In genomic region chr5:35781181-35781580, GRCh38 we compare ENCODE assay signal across 16 cellular contexts.
DNase-seq lines count a peak whose midpoint lies in the region; ATAC-seq, FAIRE-seq and TF ChIP-seq lines count a peak whose summit lies in the region.
"Had no signal": no experiment of that assay in that cellular context is flagged by ENCODE, and none has a peak within 500 bp of the region (broad histone marks: within the 10 kb centered on the region; RNA-seq: fewer than 3 reads in every experiment).

No MANE protein-coding gene starts in this region.

- peak overlapping the region; percentile 51 for H3K27ac Mint-ChIP-seq in T-helper 2 cell treated with Interferon-gamma antibody and Interleukin-4, amounts not matched to agents 5 μg/mL and 100 μg/mL, for 36 hours
- H3K27ac Mint-ChIP-seq in activated naive CD8-positive, alpha-beta T cell treated with anti-CD3 and anti-CD28 coated beads, Interleukin-2, amount 50 U/mL, for 24 hours: peak overlapping the region; percentile 87
- H3K27ac Mint-ChIP-seq in nephron: peak overlapping the region; percentile 18 to 82 (median 27)
- H3K27ac Mint-ChIP-seq: neural progenitor cell, type B pancreatic cell had no signal

- H3K14ac ChIP-seq in neuronal stem cell (ENCODE audit: low read length): no peak overlapping the region

- H4K8ac ChIP-seq in neuronal stem cell (ENCODE audit: low read depth, low read length): no peak overlapping the region

- H3K9me3 ChIP-seq in neuronal stem cell (replicated peaks in 1 of 2; ENCODE audit: control insufficient read depth in 2 of 2, insufficient read depth in 1 of 2, low read depth in 1 of 2, low read length in 2 of 2): no peaks in the 10 kb centered on the region

- no peak overlapping the region for H2AFZ ChIP-seq in neuronal stem cell (ENCODE audit: low read length)
- H2AFZ ChIP-seq: neural progenitor cell had no signal

- H3K9ac ChIP-seq in neuronal stem cell (ENCODE audit: low read depth, low read length, poor library complexity): no peak overlapping the region
- H3K9ac ChIP-seq: neural progenitor cell had no signal

- H3K4me2 ChIP-seq in neuronal stem cell (ENCODE audit: insufficient read depth, low read length, poor library complexity, severe bottlenecking): no peak overlapping the region
- H3K4me2 ChIP-seq: neural progenitor cell had no signal

- no peaks in the 10 kb centered on the region for H3K27me3 Mint-ChIP-seq in T-helper 2 cell treated with Interferon-gamma antibody and Interleukin-4, amounts not matched to agents 5 μg/mL and 100 μg/mL, for 36 hours (ENCODE audit: low read depth)
- H3K27me3 Mint-ChIP-seq in activated naive CD8-positive, alpha-beta T cell treated with anti-CD3 and anti-CD28 coated beads, Interleukin-2, amount 50 U/mL, for 24 hours: no peaks in the 10 kb centered on the region
- H3K27me3 Mint-ChIP-seq in nephron (ENCODE audit: low read depth): no peaks in the 10 kb centered on the region
- H3K27me3 Mint-ChIP-seq: type B pancreatic cell had no signal

- H2BK15ac ChIP-seq in neuronal stem cell (ENCODE audit: low read length): no peak overlapping the region

- no peak for ATAC-seq in activated naive CD8-positive, alpha-beta T cell treated with anti-CD3 and anti-CD28 coated beads, Interleukin-2, amount 50 U/mL, for 24 hours
- no peak for ATAC-seq in HG03175 (IDR thresholded peaks at IDR 0.05; ENCODE audit: unreplicated experiment)
- ATAC-seq: left cardiac atrium had no signal

- no peak overlapping the region for H2BK120ac ChIP-seq in neuronal stem cell (ENCODE audit: low read depth, low read length)

- FAIRE-seq in H54 (lab: Jason Lieb, UNC): peak; percentile 41
- FAIRE-seq: astrocyte had no signal

- H3K4me1 ChIP-seq in neuronal stem cell (ENCODE audit: control insufficient read depth in 2 of 2, insufficient read depth in 1 of 2, low read depth in 1 of 2, low read length in 2 of 2): peaks cover 0 to 1% of the 10 kb centered on the region in 2 donors
- H3K4me1 ChIP-seq: neural progenitor cell had no signal

- no peak overlapping the region for H3K18ac ChIP-seq in neuronal stem cell (ENCODE audit: low read length)

- no peaks in the 10 kb centered on the region for H3K79me1 ChIP-seq in neuronal stem cell (ENCODE audit: low read depth, low read length)

- no peak overlapping the region for H3K4me3 ChIP-seq in neuronal stem cell (ENCODE audit: low read length in 2 of 2)
- H3K4me3 ChIP-seq: neural progenitor cell, skin epidermis had no signal

- no peak overlapping the region for H2AK5ac ChIP-seq in neuronal stem cell (ENCODE audit: low read depth, low read length)

- no peak overlapping the region for H3K23ac ChIP-seq in neuronal stem cell (ENCODE audit: low read depth, low read length, poor library complexity)

- H3K27me3 ChIP-seq in neuronal stem cell (ENCODE audit: control insufficient read depth in 3 of 3, insufficient read depth in 3 of 3, low read depth in 1 of 3, low read length in 3 of 3): no peaks in the 10 kb centered on the region

- H3K9me3 Mint-ChIP-seq in T-helper 2 cell treated with Interferon-gamma antibody and Interleukin-4, amounts not matched to agents 5 μg/mL and 100 μg/mL, for 36 hours: no peaks in the 10 kb centered on the region
- H3K9me3 Mint-ChIP-seq in activated naive CD8-positive, alpha-beta T cell treated with anti-CD3 and anti-CD28 coated beads, Interleukin-2, amount 50 U/mL, for 24 hours: no peaks in the 10 kb centered on the region
- H3K9me3 Mint-ChIP-seq in nephron: no peaks in the 10 kb centered on the region
- H3K9me3 Mint-ChIP-seq: neural progenitor cell, type B pancreatic cell had no signal

- no peak for DNase-seq in T-helper 2 cell treated with Interferon-gamma antibody and Interleukin-4, amounts not matched to agents 5 μg/mL and 100 μg/mL, for 36 hours (ENCODE audit: low spot score)
- DNase-seq in T-helper 2 cell: no peak
- DNase-seq in H54 (ENCODE audit: insufficient read length, low spot score): no peak
- DNase-seq in activated naive CD8-positive, alpha-beta T cell treated with anti-CD3 and anti-CD28 coated beads, Interleukin-2, amount 50 U/mL, for 24 hours: no peak
- no peak for DNase-seq in CD1c-positive myeloid dendritic cell (ENCODE audit: extremely low spot score)
- no peak for DNase-seq in neuronal stem cell (ENCODE audit: low spot score)
- DNase-seq: 8988T; DMS153; effector CD8-positive, alpha-beta T cell; left cardiac atrium had no signal

- peaks cover 0 to 2% of the 10 kb centered on the region in 2 donors for H3K36me3 ChIP-seq in neuronal stem cell (replicated peaks in 1 of 2; ENCODE audit: control insufficient read depth in 2 of 2, insufficient read depth in 2 of 2, low read length in 2 of 2)
- H3K36me3 ChIP-seq: neural progenitor cell had no signal

- H2BK5ac ChIP-seq in neuronal stem cell (ENCODE audit: low read length): no peak overlapping the region

- H3K4me3 Mint-ChIP-seq in T-helper 2 cell treated with Interferon-gamma antibody and Interleukin-4, amounts not matched to agents 5 μg/mL and 100 μg/mL, for 36 hours: peak overlapping the region; percentile 41
- peak overlapping the region; percentile 71 for H3K4me3 Mint-ChIP-seq in activated naive CD8-positive, alpha-beta T cell treated with anti-CD3 and anti-CD28 coated beads, Interleukin-2, amount 50 U/mL, for 24 hours
- no peak overlapping the region for H3K4me3 Mint-ChIP-seq in nephron
- H3K4me3 Mint-ChIP-seq: neural progenitor cell, type B pancreatic cell had no signal

- peaks cover 57% of the 10 kb centered on the region for H3K4me1 Mint-ChIP-seq in T-helper 2 cell treated with Interferon-gamma antibody and Interleukin-4, amounts not matched to agents 5 μg/mL and 100 μg/mL, for 36 hours (ENCODE audit: low read depth)
- H3K4me1 Mint-ChIP-seq in activated naive CD8-positive, alpha-beta T cell treated with anti-CD3 and anti-CD28 coated beads, Interleukin-2, amount 50 U/mL, for 24 hours: peaks cover 81% of the 10 kb centered on the region
- H3K4me1 Mint-ChIP-seq in nephron: peaks cover 11% of the 10 kb centered on the region
- H3K4me1 Mint-ChIP-seq: neural progenitor cell had no signal

- no peak overlapping the region for H3K27ac ChIP-seq in neuronal stem cell (replicated peaks; ENCODE audit: low read length)
- H3K27ac ChIP-seq: neural progenitor cell had no signal

- no peak overlapping the region for H3K4ac ChIP-seq in neuronal stem cell (ENCODE audit: low read length)

- H3K36me3 Mint-ChIP-seq in T-helper 2 cell treated with Interferon-gamma antibody and Interleukin-4, amounts not matched to agents 5 μg/mL and 100 μg/mL, for 36 hours (ENCODE audit: low read depth): no peaks in the 10 kb centered on the region
- H3K36me3 Mint-ChIP-seq in activated naive CD8-positive, alpha-beta T cell treated with anti-CD3 and anti-CD28 coated beads, Interleukin-2, amount 50 U/mL, for 24 hours (ENCODE audit: low read depth): no peaks in the 10 kb centered on the region
- H3K36me3 Mint-ChIP-seq in nephron (ENCODE audit: low read depth): no peaks in the 10 kb centered on the region
- H3K36me3 Mint-ChIP-seq: neural progenitor cell, type B pancreatic cell had no signal

- H4K91ac ChIP-seq in neuronal stem cell (ENCODE audit: low read depth, low read length, poor library complexity): no peak overlapping the region

- H2BK12ac ChIP-seq in neuronal stem cell (ENCODE audit: low read length): no peak overlapping the region

- TF ChIP-seq POLR2A in H54 (IDR thresholded peaks at IDR 0.05; ENCODE audit: low read depth, low read length): no peak

- no CpG with 5 or more reads among the region's 2 CpGs for WGBS in neuronal stem cell (ENCODE audit: extremely low coverage in 2 of 2, insufficient read length in 2 of 2, insufficient replicate concordance in 1 of 2), 2 donors

- TF ChIP-seq CTCF in nephron (IDR thresholded peaks at IDR 0.05; ENCODE audit: unreplicated experiment in 3 of 3): no peak

Comparison
In these comparisons a context has a peak if more than half of its experiments do, and no peak if none do; other contexts are left out.
1. H3K27ac Mint-ChIP-seq: peak in every context shown above with its lines; median percentile 87 in activated naive CD8-positive, alpha-beta T cell treated with anti-CD3 and anti-CD28 coated beads, Interleukin-2, amount 50 U/mL, for 24 hours; 51 in T-helper 2 cell treated with Interferon-gamma antibody and Interleukin-4, amounts not matched to agents 5 μg/mL and 100 μg/mL, for 36 hours; 27 in nephron.
2. H3K4me3 Mint-ChIP-seq: peak in T-helper 2 cell treated with Interferon-gamma antibody and Interleukin-4, amounts not matched to agents 5 μg/mL and 100 μg/mL, for 36 hours (single experiment) and activated naive CD8-positive, alpha-beta T cell treated with anti-CD3 and anti-CD28 coated beads, Interleukin-2, amount 50 U/mL, for 24 hours (single experiment); none in nephron (0 of 3).